Comparison of ENCODE assay signal across 12 cellular contexts in the genomic region with DNA sequence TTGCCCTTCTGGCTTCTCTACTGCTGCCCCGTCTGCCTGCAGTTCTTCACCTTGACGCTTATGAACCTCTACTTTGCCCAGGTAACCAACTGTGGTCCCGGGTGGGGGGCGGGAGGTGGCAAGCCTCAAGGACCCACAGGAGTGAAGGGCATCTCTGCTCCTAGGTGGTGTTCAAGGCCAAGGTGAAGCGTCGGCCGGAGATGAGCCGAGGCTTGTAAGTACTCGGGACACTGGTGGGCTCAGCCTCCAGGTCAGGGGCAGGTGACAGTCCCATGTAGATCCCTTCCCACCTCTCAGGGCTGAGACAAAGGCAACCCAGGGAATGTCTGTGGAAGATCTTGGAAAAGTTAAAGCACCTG. TPM values are rescaled to one million over a fixed set of nuclear protein-coding genes. Genes with fewer than 3 reads are reported as not detected.
A peak's percentile ranks its signal among the peaks of the same experiment; 100 is the strongest.
DNase-seq lines count a peak whose midpoint lies in the region; ATAC-seq and TF ChIP-seq lines count a peak whose summit lies in the region.
"Had no signal": no experiment of that assay in that cellular context is flagged by ENCODE, and none has a peak within 500 bp of the region (broad histone marks: within the 10 kb centered on the region; RNA-seq: fewer than 3 reads in every experiment).

No MANE protein-coding gene starts in this region.

- no peak overlapping the region for H2AFZ ChIP-seq in mammary epithelial cell (ENCODE audit: low read depth, low read length)

- H3K27me3 Mint-ChIP-seq in MCF 10A (ENCODE audit: insufficient read depth, unreplicated experiment): peaks cover 11% of the 10 kb centered on the region
- H3K27me3 Mint-ChIP-seq in glutamatergic neuron (ENCODE audit: unreplicated experiment): peaks cover 6% of the 10 kb centered on the region
- peaks cover 8 to 9% of the 10 kb centered on the region in 2 donors for H3K27me3 Mint-ChIP-seq in stimulated activated naive B cell treated with anti-CD40 and anti-IgM and Interleukin-4, amounts not matched to agents 10 μg/mL and 1 μg/mL and 100 μg/mL, for 72 hours

- CTCF ChIA-PET in MCF 10A (lab: Yijun Ruan, JAX) (interaction anchor here (9.9 kb wide), 1 partner anchor 16 kb away, joined by 96 read pairs; the partner anchor contains the start of gene CATSPERZ), mammary epithelial cell (lab: Charles Lee; ENCODE audit: low non-redundant PET) (no interaction called here), RWPE1 (lab: Yijun Ruan, JAX) (interaction anchor here (0.7 to 1.1 kb wide), 2 partner anchors 15 to 168 kb away, joined by 3 to 5 read pairs; no protein-coding TSS in a partner anchor)

- dilution Hi-C loops in mammary epithelial cell (cut with HindIII; ENCODE audit: low sequenced_read_pairs): no loop called here

- H3K36me3 Mint-ChIP-seq in MCF 10A (ENCODE audit: insufficient read depth, unreplicated experiment): peaks cover 22% of the 10 kb centered on the region
- H3K36me3 Mint-ChIP-seq in glutamatergic neuron (ENCODE audit: unreplicated experiment): peaks cover 5% of the 10 kb centered on the region
- H3K36me3 Mint-ChIP-seq in stimulated activated naive B cell treated with anti-CD40 and anti-IgM and Interleukin-4, amounts not matched to agents 10 μg/mL and 1 μg/mL and 100 μg/mL, for 72 hours: peaks cover 5 to 23% of the 10 kb centered on the region in 2 donors

- no peaks in the 10 kb centered on the region for H4K20me1 ChIP-seq in mammary epithelial cell (ENCODE audit: insufficient read depth, low read length)

- H3K4me1 ChIP-seq in mammary epithelial cell (ENCODE audit: insufficient read depth, low read length) (peaks cover 17% of the 10 kb centered on the region), uterus (peaks cover 6 to 21% of the 10 kb centered on the region in 2 donors)

- H3K36me3 ChIP-seq in mammary epithelial cell (ENCODE audit: insufficient read depth, low read length) (peaks cover 3% of the 10 kb centered on the region), uterus (no peaks in the 10 kb centered on the region)

- H3K27ac Mint-ChIP-seq in MCF 10A (ENCODE audit: low read depth, unreplicated experiment) (peak overlapping the region; percentile 77), glutamatergic neuron (ENCODE audit: unreplicated experiment) (peak overlapping the region; percentile 65)
- peak overlapping the region; percentile 91 for H3K27ac Mint-ChIP-seq in stimulated activated naive B cell treated with anti-CD40 and anti-IgM and Interleukin-4, amounts not matched to agents 10 μg/mL and 1 μg/mL and 100 μg/mL, for 72 hours

- H3K27ac ChIP-seq in mammary epithelial cell (ENCODE audit: insufficient read depth, low read depth, low read length): no peak overlapping the region
- H3K27ac ChIP-seq in RWPE1: peak overlapping the region; percentile 97
- H3K27ac ChIP-seq in uterus: no peak overlapping the region

- WGBS in mammary epithelial cell (ENCODE audit: low coverage, missing lambda C conversion rate): 81% methylated on average over 9 of the region's 9 CpGs

- H3K9ac ChIP-seq in mammary epithelial cell (ENCODE audit: insufficient read depth, low read length): no peak overlapping the region

- H3K9me3 ChIP-seq in mammary epithelial cell (replicated peaks; ENCODE audit: insufficient read depth, low read length) (no peaks in the 10 kb centered on the region), uterus (no peaks in the 10 kb centered on the region)
- H3K9me3 ChIP-seq: tibial nerve had no signal

- H3K27me3 ChIP-seq in mammary epithelial cell (ENCODE audit: insufficient read depth, low read length): no peaks in the 10 kb centered on the region
- no peaks in the 10 kb centered on the region for H3K27me3 ChIP-seq in uterus

- in situ Hi-C loops in mammary epithelial cell (cut with MboI; ENCODE audit: low sequenced_read_pairs in 2 of 2): no loop called here

- no peak for DNase-seq in MCF 10A (ENCODE audit: unreplicated experiment)
- no peak for DNase-seq in mammary epithelial cell
- no peak for DNase-seq in RWPE1 (ENCODE audit: low spot score)
- no peak for DNase-seq in glutamatergic neuron
- DNase-seq in stimulated activated naive B cell treated with anti-CD40 and anti-IgM and Interleukin-4, amounts not matched to agents 10 μg/mL and 1 μg/mL and 100 μg/mL, for 72 hours: no peak
- DNase-seq in uterus: no peak

- intact Hi-C loops in MCF 10A (cut with micrococcal nuclease): loop anchor here (1.0 to 5.0 kb wide), 4 partner anchors 18 to 99 kb away; partner anchors contain the start of genes ESRRA, PLCB3 and STIP1
- intact Hi-C loops in mammary epithelial cell (cut with micrococcal nuclease): no loop called here
- intact Hi-C loops in uterus (cut with DNase I; ENCODE audit: low total_unique reads): no loop called here

- H3K4me3 Mint-ChIP-seq in MCF 10A (ENCODE audit: unreplicated experiment): peak overlapping the region; percentile 76
- H3K4me3 Mint-ChIP-seq in glutamatergic neuron (ENCODE audit: unreplicated experiment): peak overlapping the region; percentile 86
- peak overlapping the region; percentile 90 to 93 for H3K4me3 Mint-ChIP-seq in stimulated activated naive B cell treated with anti-CD40 and anti-IgM and Interleukin-4, amounts not matched to agents 10 μg/mL and 1 μg/mL and 100 μg/mL, for 72 hours

- no peak overlapping the region for H3K4me2 ChIP-seq in mammary epithelial cell (ENCODE audit: insufficient read depth, low read depth, low read length)

- no peak for TF ChIP-seq POLR2A in uterus (IDR thresholded peaks at IDR 0.05)

- H3K9me3 Mint-ChIP-seq in MCF 10A (ENCODE audit: unreplicated experiment): no peaks in the 10 kb centered on the region
- peaks cover 8% of the 10 kb centered on the region for H3K9me3 Mint-ChIP-seq in glutamatergic neuron (ENCODE audit: unreplicated experiment)
- no peaks in the 10 kb centered on the region for H3K9me3 Mint-ChIP-seq in stimulated activated naive B cell treated with anti-CD40 and anti-IgM and Interleukin-4, amounts not matched to agents 10 μg/mL and 1 μg/mL and 100 μg/mL, for 72 hours

- peaks cover 17% of the 10 kb centered on the region for H3K79me2 ChIP-seq in mammary epithelial cell (ENCODE audit: insufficient read depth, low read length)

- H3K4me1 Mint-ChIP-seq in MCF 10A (ENCODE audit: insufficient read depth, unreplicated experiment) (peaks cover 15% of the 10 kb centered on the region), glutamatergic neuron (ENCODE audit: low read depth, unreplicated experiment) (peaks cover 7% of the 10 kb centered on the region)
- peaks cover 27 to 44% of the 10 kb centered on the region in 2 donors for H3K4me1 Mint-ChIP-seq in stimulated activated naive B cell treated with anti-CD40 and anti-IgM and Interleukin-4, amounts not matched to agents 10 μg/mL and 1 μg/mL and 100 μg/mL, for 72 hours

- TF ChIP-seq CTCF in MCF 10A (IDR thresholded peaks at IDR 0.05; ENCODE audit: unreplicated experiment): no peak
- TF ChIP-seq CTCF in mammary epithelial cell (conservative IDR thresholded peaks at IDR 0.05 in 1 of 2, IDR thresholded peaks at IDR 0.05 in 1 of 2; ENCODE audit: extremely low read depth in 1 of 2, insufficient read depth in 1 of 2, low read depth in 1 of 2, low read length in 2 of 2): no peak
- TF ChIP-seq CTCF in RWPE1 (conservative IDR thresholded peaks at IDR 0.05; ENCODE audit: low read depth): no peak
- TF ChIP-seq CTCF in glutamatergic neuron (IDR thresholded peaks at IDR 0.05; ENCODE audit: partially characterized antibody, unreplicated experiment): no peak
- TF ChIP-seq CTCF in uterus (IDR thresholded peaks at IDR 0.05): no peak

- H3K4me3 ChIP-seq in mammary epithelial cell (replicated peaks in 1 of 3; ENCODE audit: insufficient read depth in 1 of 3, low read depth in 2 of 3, low read length in 3 of 3) (no peak overlapping the region), uterus (no peak overlapping the region)

- POLR2A ChIA-PET in MCF 10A (lab: Yijun Ruan, JAX) (interaction anchor here (0.9 to 3.1 kb wide), 4 partner anchors 10 to 45 kb away, joined by 3 to 24 read pairs (median 8); partner anchors contain the start of genes PLCB3, PRDX5 and TRMT112), RWPE1 (lab: Yijun Ruan, JAX; ENCODE audit: low non-redundant PET) (interaction anchor here (0.8 kb wide), 1 partner anchor 11 kb away, joined by 5 read pairs; no protein-coding TSS in a partner anchor)

- ATAC-seq in stimulated activated naive B cell treated with anti-CD40 and anti-IgM and Interleukin-4, amounts not matched to agents 10 μg/mL and 1 μg/mL and 100 μg/mL, for 72 hours (replicated peaks): no peak
- ATAC-seq in HG02588 (IDR thresholded peaks at IDR 0.05; ENCODE audit: unreplicated experiment) (no peak), GM18517 (IDR thresholded peaks at IDR 0.05; ENCODE audit: unreplicated experiment) (no peak)

- BruUV-seq in MCF 10A (replicated peaks; lab: Mats Ljungman, UMichigan): no TSS peak
- BruUV-seq in mammary epithelial cell (replicated peaks; lab: Mats Ljungman, UMichigan): no TSS peak

RNA-seq across cellular contexts. Expression of gene GPR137, which starts 1.1 kb away (rescaled TPM):
- total RNA-seq in MCF 10A (2022) (36.0 and 49.5 TPM in 2 replicates), mammary epithelial cell (10 to 100 TPM in 1 of 2 donors, 1 to 10 TPM in 1; 4.7 to 35.3 TPM), glutamatergic neuron (ENCODE audit: unreplicated experiment) (52.5 TPM), uterus (10 to 100 TPM in 2 of 4 donors, 1 to 10 TPM in 1, under 1 TPM in 1; 0.51 to 32.3 (median 10.6) TPM)
- 12.4 TPM for polyA plus RNA-seq in mammary epithelial cell
- polyA minus RNA-seq in mammary epithelial cell: 32.6 TPM

RNA-seq across cellular contexts. Expression of gene BAD, which starts 2.3 kb away (rescaled TPM):
- total RNA-seq in MCF 10A (2022) (67.4 and 79.7 TPM in 2 replicates), mammary epithelial cell (10 to 100 TPM; 52.2 to 54.9 TPM), glutamatergic neuron (ENCODE audit: unreplicated experiment) (47.0 TPM), uterus (10 to 100 TPM; 54.8 to 72.9 (median 62.0) TPM)
- polyA plus RNA-seq in mammary epithelial cell: 58.5 TPM
- 11.9 TPM for polyA minus RNA-seq in mammary epithelial cell

RNA-seq across cellular contexts. Expression of gene KCNK4, which starts 4.3 kb away (rescaled TPM):
- total RNA-seq in MCF 10A (2022): not detected in 2 replicates
- not detected for total RNA-seq in mammary epithelial cell
- polyA plus RNA-seq in mammary epithelial cell: not detected
- not detected for polyA minus RNA-seq in mammary epithelial cell
- total RNA-seq in glutamatergic neuron (ENCODE audit: unreplicated experiment): 0.47 TPM
- under 1 TPM in 2 of 4 donors, not detected in 2; 0.61 to 0.76 TPM for total RNA-seq in uterus
- total RNA-seq: glomerular endothelial cell, H7, left colon had no signal

RNA-seq across cellular contexts. Expression of gene CATSPERZ, which starts 13.4 kb away (rescaled TPM):
- total RNA-seq in MCF 10A (2022) (0.68 TPM in 1 of 2 replicates, not detected in the other), mammary epithelial cell (not detected), glutamatergic neuron (ENCODE audit: unreplicated experiment) (not detected), uterus (not detected)
- 1.0 TPM for polyA plus RNA-seq in mammary epithelial cell
- polyA minus RNA-seq in mammary epithelial cell: not detected
- total RNA-seq: glomerular endothelial cell, tibial nerve had no signal

RNA-seq across cellular contexts. Expression of gene ESRRA, which starts 18.5 kb away (rescaled TPM):
- total RNA-seq in MCF 10A (2022): 52.0 and 63.4 TPM in 2 replicates
- total RNA-seq in mammary epithelial cell: 10 to 100 TPM; 44.8 to 67.0 TPM
- polyA plus RNA-seq in mammary epithelial cell: 34.7 TPM
- 33.3 TPM for polyA minus RNA-seq in mammary epithelial cell
- 69.9 TPM for total RNA-seq in glutamatergic neuron (ENCODE audit: unreplicated experiment)
- total RNA-seq in uterus: 10 to 100 TPM; 12.1 to 49.2 (median 17.5) TPM
